8 cellular contexts compared by ENCODE assay signal in the genomic region with DNA sequence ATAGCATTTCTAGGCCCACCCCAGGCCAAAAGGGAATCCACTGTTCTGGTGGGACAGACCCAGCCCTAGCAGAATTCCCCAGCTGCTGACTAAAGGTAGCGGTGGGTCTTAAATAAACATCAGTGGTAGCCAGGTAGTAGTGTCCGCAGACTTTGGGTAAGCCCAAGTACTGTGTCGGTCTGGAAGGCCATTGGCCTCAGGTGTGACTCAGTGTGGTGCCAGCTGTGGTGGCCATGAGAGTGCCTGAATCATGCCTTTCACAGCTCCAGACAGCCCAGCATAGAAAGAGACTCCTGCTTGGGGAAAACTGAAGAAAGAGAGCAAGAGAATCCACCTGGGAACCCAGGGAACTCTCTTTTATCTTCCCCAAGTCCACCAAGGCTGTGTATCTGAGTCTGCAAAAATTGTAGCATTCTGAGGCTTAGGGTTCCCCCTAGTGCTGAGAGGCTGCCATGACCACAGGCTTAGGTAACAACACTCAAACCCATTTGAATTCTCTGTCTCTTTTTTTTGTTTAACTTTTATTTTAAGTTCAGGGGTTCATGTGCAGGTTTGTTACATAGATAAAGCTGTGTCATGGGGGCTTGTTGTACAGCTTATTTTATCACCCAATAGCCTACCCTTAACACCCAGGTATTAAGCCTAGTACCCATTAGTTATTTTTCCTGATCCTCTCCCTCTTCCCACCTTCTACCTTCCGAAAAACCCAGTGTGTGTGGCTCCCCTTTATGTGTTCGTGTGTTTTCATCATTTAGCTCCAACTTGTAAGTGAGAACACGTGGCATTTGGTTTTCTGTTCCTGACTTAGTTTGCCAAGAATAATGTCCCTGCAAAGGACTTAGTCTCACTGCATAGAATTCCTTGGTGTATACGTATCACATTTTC.
DNase-seq lines count a peak whose midpoint lies in the region; ATAC-seq and TF ChIP-seq lines count a peak whose summit lies in the region.

No MANE protein-coding gene starts in this region.

- CTCF ChIA-PET in HEK293T (lab: Yijun Ruan, JAX), result interaction anchor here (0.9 to 1.1 kb wide), 4 partner anchors 87 to 240 kb away, joined by 3 to 6 read pairs (median 3); no protein-coding TSS in a partner anchor

- intact Hi-C loops in tibial artery (cut with DNase I; ENCODE audit: low total_unique reads), result no loop called here

- POLR2A ChIA-PET in HEK293T (lab: Yijun Ruan, JAX), result no interaction called here

- H3K4me1 Mint-ChIP-seq in nephron, result no peaks in the 10 kb centered on the region

- peaks cover 5% of the 10 kb centered on the region for H3K27me3 Mint-ChIP-seq in nephron (ENCODE audit: low read depth)

- H3K36me3 ChIP-seq in tibial artery, result no peaks in the 10 kb centered on the region

- ATAC-seq in HG03521 (IDR thresholded peaks at IDR 0.05; ENCODE audit: unreplicated experiment), result no peak

- TF ChIP-seq CTCF in nephron (IDR thresholded peaks at IDR 0.05; ENCODE audit: unreplicated experiment in 3 of 3) (peak; percentile 88 to 95 (median 91)), tibial artery (IDR thresholded peaks at IDR 0.05) (peak; percentile 55 to 64)

- H3K4me3 ChIP-seq in tibial artery, result no peak overlapping the region

- H3K27ac Mint-ChIP-seq in nephron, result no peak overlapping the region

- no peaks in the 10 kb centered on the region for H3K9me3 Mint-ChIP-seq in nephron

- H3K27ac ChIP-seq in tibial artery, result no peak overlapping the region

- no peaks in the 10 kb centered on the region for H3K27me3 ChIP-seq in tibial artery

- no peaks in the 10 kb centered on the region for H3K36me3 Mint-ChIP-seq in nephron (ENCODE audit: low read depth)

- DNase-seq in DMS53 treated with DMSO at 0.1 percent for 48 hours (lab: John Stamatoyannopoulos, UW; ENCODE audit: unreplicated experiment) (peak; percentile 81), HEK293T (ENCODE audit: extremely low spot score) (peak; percentile 45), NCI-H748 (lab: John Stamatoyannopoulos, UW; ENCODE audit: unreplicated experiment) (peak; percentile 25), activated T-cell treated with anti-CD3 and anti-CD28 coated beads for 1 hour (ENCODE audit: low read depth) (peak; percentile 36), fibroblast of gingiva (ENCODE audit: low read depth) (peak; percentile 32), tibial artery (peak in 1 of 2 donors; percentile 34)

- H3K9me3 ChIP-seq in tibial artery, result no peaks in the 10 kb centered on the region

- H3K4me3 Mint-ChIP-seq in nephron, result no peak overlapping the region

- no peaks in the 10 kb centered on the region for H3K4me1 ChIP-seq in tibial artery

TF ChIP-seq in HEK293T, 16 proteins besides CTCF, POLR2A, EP300 and RAD21:
- TF ChIP-seq HDGF (IDR thresholded peaks at IDR 0.05; ENCODE audit: borderline replicate concordance), result no peak
- TF ChIP-seq ZNF384 (IDR thresholded peaks at IDR 0.05), result no peak
- TF ChIP-seq FOXA1 (IDR thresholded peaks at IDR 0.05), result no peak
- no peak for TF ChIP-seq LEF1 (IDR thresholded peaks at IDR 0.05; ENCODE audit: borderline replicate concordance)
- no peak for TF ChIP-seq ARNT (IDR thresholded peaks at IDR 0.05)
- TF ChIP-seq FOXK2 (IDR thresholded peaks at IDR 0.05), result no peak
- no peak for TF ChIP-seq L3MBTL2 (conservative IDR thresholded peaks at IDR 0.05)
